In the genomic region with DNA sequence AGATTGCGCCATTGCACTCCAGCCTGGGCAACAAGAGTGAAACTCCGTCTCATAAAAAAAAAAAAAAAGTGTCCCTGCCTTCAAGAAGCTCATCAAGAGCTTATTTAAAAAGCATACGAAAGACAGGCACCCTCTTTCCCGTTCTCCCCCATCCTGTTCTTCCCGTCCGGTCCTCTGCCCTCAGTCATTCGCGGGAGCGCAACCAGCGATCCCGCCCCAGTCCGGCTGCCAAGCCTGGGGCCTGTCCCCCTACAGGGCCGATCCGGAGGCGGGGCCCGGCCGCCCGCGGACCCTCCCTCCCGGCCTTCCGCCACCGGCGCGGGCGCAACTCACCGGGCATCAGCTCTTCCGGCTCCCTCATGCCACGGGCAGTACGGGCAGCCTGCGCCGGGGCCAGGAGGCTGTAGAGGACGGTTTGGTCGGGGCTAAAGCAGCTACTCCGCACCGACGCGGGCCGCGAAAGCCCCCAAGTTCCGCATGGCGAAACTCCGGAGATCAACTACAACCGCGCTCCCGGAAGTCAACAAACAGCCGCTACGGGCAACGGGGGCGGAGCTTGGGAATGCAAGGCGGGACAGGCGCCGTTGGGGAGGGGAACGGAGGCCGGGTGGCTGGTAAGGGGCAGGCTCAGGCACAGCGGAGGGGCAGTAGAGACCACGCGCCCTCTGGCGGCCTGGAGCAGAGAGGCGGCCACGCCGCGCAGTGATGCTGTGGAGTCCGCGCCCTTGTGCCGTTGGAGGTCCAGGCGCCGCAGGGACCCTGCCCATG, we compare ENCODE assay signal across 8 cellular contexts. TPM values are rescaled to one million over a fixed set of nuclear protein-coding genes. Genes with fewer than 3 reads are reported as not detected.
DNase-seq lines count a peak whose midpoint lies in the region; ATAC-seq and TF ChIP-seq lines count a peak whose summit lies in the region.

A gene with protein sequence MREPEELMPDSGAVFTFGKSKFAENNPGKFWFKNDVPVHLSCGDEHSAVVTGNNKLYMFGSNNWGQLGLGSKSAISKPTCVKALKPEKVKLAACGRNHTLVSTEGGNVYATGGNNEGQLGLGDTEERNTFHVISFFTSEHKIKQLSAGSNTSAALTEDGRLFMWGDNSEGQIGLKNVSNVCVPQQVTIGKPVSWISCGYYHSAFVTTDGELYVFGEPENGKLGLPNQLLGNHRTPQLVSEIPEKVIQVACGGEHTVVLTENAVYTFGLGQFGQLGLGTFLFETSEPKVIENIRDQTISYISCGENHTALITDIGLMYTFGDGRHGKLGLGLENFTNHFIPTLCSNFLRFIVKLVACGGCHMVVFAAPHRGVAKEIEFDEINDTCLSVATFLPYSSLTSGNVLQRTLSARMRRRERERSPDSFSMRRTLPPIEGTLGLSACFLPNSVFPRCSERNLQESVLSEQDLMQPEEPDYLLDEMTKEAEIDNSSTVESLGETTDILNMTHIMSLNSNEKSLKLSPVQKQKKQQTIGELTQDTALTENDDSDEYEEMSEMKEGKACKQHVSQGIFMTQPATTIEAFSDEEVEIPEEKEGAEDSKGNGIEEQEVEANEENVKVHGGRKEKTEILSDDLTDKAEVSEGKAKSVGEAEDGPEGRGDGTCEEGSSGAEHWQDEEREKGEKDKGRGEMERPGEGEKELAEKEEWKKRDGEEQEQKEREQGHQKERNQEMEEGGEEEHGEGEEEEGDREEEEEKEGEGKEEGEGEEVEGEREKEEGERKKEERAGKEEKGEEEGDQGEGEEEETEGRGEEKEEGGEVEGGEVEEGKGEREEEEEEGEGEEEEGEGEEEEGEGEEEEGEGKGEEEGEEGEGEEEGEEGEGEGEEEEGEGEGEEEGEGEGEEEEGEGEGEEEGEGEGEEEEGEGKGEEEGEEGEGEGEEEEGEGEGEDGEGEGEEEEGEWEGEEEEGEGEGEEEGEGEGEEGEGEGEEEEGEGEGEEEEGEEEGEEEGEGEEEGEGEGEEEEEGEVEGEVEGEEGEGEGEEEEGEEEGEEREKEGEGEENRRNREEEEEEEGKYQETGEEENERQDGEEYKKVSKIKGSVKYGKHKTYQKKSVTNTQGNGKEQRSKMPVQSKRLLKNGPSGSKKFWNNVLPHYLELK (minus strand): TSS at position 503 of the 768 bp plus-strand sequence. CDS start 142 bp downstream, at position 361.

- H3K4me1 ChIP-seq in esophagus (ENCODE audit: control insufficient read depth in 2 of 2, insufficient read depth in 2 of 2, low read length in 1 of 2) (no peaks in the 10 kb centered on the region), muscle layer of colon (ENCODE audit: insufficient read depth, low read length) (no peaks in the 10 kb centered on the region)

- TF ChIP-seq EP300 in Ishikawa (IDR thresholded peaks at IDR 0.05; ENCODE audit: borderline replicate concordance) = no peak

- TF ChIP-seq RAD21 in Ishikawa (IDR thresholded peaks at IDR 0.05; ENCODE audit: low read depth) = peak; percentile 62; the same call in 1 of the 2 replicates

- no peaks in the 10 kb centered on the region for H3K9me3 Mint-ChIP-seq in activated T-cell treated with anti-CD3 and anti-CD28 coated beads, Interleukin-2, amount 50 U/mL, for 24 hours

- H3K27me3 ChIP-seq in esophagus (ENCODE audit: control insufficient read depth in 1 of 2, insufficient read depth in 2 of 2, low read length in 2 of 2) (no peaks in the 10 kb centered on the region), muscle layer of colon (ENCODE audit: control insufficient read depth in 1 of 2, insufficient read depth in 2 of 2, low read length in 2 of 2) (peaks cover 0 to 4% of the 10 kb centered on the region in 2 donors)

- H3K4me3 ChIP-seq in esophagus (ENCODE audit: low read depth in 1 of 2, low read length in 2 of 2) (peak within 1 kb of the TSS; percentile 55 to 87), muscle layer of colon (ENCODE audit: low read depth in 1 of 2, low read length in 2 of 2) (peak within 1 kb of the TSS; percentile 47 to 71)

- ATAC-seq in GM21619 (IDR thresholded peaks at IDR 0.05; ENCODE audit: unreplicated experiment) = peak; percentile 94

- peak; percentile 96 for DNase-seq in DMS53 (lab: John Stamatoyannopoulos, UW)
- DNase-seq in OCI-M1 (lab: John Stamatoyannopoulos, UW) = peak; percentile 95
- DNase-seq in activated T-cell treated with anti-CD3 and anti-CD28 coated beads, Interleukin-2, amount 50 U/mL, for 24 hours = peak; percentile 91
- DNase-seq in stimulated activated CD8-positive, alpha-beta memory T cell treated with anti-CD3 and anti-CD28 coated beads, Interleukin-7, amount 100 ng/mL, for 1 hour (ENCODE audit: low read depth in 2 of 2) = peak; percentile 78

- H3K9me3 ChIP-seq in esophagus (ENCODE audit: control insufficient read depth in 2 of 2, insufficient read depth in 1 of 2, low read depth in 1 of 2, low read length in 1 of 2) (no peaks in the 10 kb centered on the region), muscle layer of colon (ENCODE audit: low read length) (no peaks in the 10 kb centered on the region)

- H3K27ac ChIP-seq in esophagus (ENCODE audit: low read depth in 2 of 2, low read length in 1 of 2) (peak within 1 kb of the TSS; percentile 80 to 86), muscle layer of colon (ENCODE audit: low read depth, low read length) (peak within 1 kb of the TSS; percentile 90)

- peak within 1 kb of the TSS; percentile 88 for H3K4me3 Mint-ChIP-seq in activated T-cell treated with anti-CD3 and anti-CD28 coated beads, Interleukin-2, amount 50 U/mL, for 24 hours

- H3K27ac Mint-ChIP-seq in activated T-cell treated with anti-CD3 and anti-CD28 coated beads, Interleukin-2, amount 50 U/mL, for 24 hours = peak within 1 kb of the TSS; percentile 96

- H3K36me3 ChIP-seq in esophagus (ENCODE audit: control insufficient read depth in 2 of 2, insufficient read depth in 2 of 2, low read length in 1 of 2) = no peaks in the 10 kb centered on the region
- no peaks in the 10 kb centered on the region for H3K36me3 ChIP-seq in muscle layer of colon (ENCODE audit: insufficient read depth, low read length)

- H3K36me3 Mint-ChIP-seq in activated T-cell treated with anti-CD3 and anti-CD28 coated beads, Interleukin-2, amount 50 U/mL, for 24 hours (ENCODE audit: low read depth) = peaks cover 2% of the 10 kb centered on the region

- peaks cover 20% of the 10 kb centered on the region for H3K27me3 Mint-ChIP-seq in activated T-cell treated with anti-CD3 and anti-CD28 coated beads, Interleukin-2, amount 50 U/mL, for 24 hours

- H3K9ac ChIP-seq in muscle layer of colon (ENCODE audit: low read length) = peak within 1 kb of the TSS; percentile 38

- peaks cover 20% of the 10 kb centered on the region for H3K4me1 Mint-ChIP-seq in activated T-cell treated with anti-CD3 and anti-CD28 coated beads, Interleukin-2, amount 50 U/mL, for 24 hours (ENCODE audit: low read depth)

- 0 to 33% methylated on average over 64 to 67 of the region's 67 CpGs for WGBS in esophagus, 2 donors

TF ChIP-seq in Ishikawa, 13 proteins besides CTCF, POLR2A, EP300 and RAD21:
- TF ChIP-seq CREB1 (IDR thresholded peaks at IDR 0.05; ENCODE audit: low read depth) (no peak), TAF1 (IDR thresholded peaks at IDR 0.05; ENCODE audit: low read depth) (0 out of 2 replicates have a peak, but pooled peaks have one; percentile 6)
TF ChIP-seq in Ishikawa: peak in this region for 1.

RNA-seq across cellular contexts. Expression of the gene that starts here (rescaled TPM):
- 10 to 100 TPM in 1 of 2 donors, 1 to 10 TPM in 1; 4.3 to 10.0 TPM for polyA plus RNA-seq in esophagus

Comparison
In these comparisons a context has a peak if more than half of its experiments do, and no peak if none do; other contexts are left out.
1. Peak in every context shown above with its lines: DNase-seq, ATAC-seq, H3K4me3 ChIP-seq and H3K27ac ChIP-seq.